In the genomic region with DNA sequence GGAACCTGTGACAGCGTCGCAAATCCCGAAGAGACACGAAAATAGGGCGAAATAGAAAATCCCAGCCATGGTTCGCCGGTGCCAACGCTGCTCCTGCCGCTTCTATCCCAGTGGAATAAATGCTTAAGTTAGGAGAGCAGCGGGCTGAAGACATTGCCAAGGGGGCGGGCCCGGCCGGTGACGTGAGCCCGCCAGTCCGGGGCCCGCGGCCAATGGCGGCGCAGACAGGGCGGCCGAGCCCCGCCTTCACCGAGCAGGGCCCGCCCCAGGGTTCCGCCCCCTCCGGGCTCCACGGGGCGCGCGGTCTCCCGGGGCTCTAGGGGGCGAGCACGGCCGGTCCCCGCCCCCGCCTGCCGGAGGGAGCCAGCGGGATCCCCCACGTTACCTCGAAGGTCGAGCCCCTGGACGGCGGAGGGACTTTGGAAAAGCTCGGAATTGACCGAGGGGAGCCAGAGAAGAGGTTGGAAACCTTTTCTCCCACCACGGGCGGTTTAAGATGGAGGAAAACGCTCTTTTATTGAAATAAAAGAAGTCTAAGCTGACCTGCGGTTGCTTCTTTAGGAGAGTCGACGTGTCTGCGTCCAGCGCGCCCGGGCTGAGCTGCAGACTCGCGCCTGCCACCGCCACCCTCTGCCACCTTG, we compare ENCODE assay signal across 8 cellular contexts. TPM values are rescaled to one million over a fixed set of nuclear protein-coding genes. Genes with fewer than 3 reads are reported as not detected.
DNase-seq lines count a peak whose midpoint lies in the region; ATAC-seq and TF ChIP-seq lines count a peak whose summit lies in the region.

TSS of gene EPHA4 (minus strand) at position 125 of the 641 bp plus-strand sequence. CDS start at position 69, 56 bp downstream.

- H3K4me3 Mint-ChIP-seq in WTC11, result peak within 1 kb of the TSS; percentile 96

- peaks cover 24 to 44% (median 24%) of the 10 kb centered on the region in 3 donors for H3K4me1 ChIP-seq in skeletal muscle tissue (ENCODE audit: control insufficient read depth in 3 of 3, insufficient read depth in 3 of 3, low read length in 3 of 3)

- H3K36me3 Mint-ChIP-seq in WTC11, result no peaks in the 10 kb centered on the region

- POLR2A ChIA-PET in WTC11 (lab: Charles Lee), result no interaction called here

- TF ChIP-seq CTCF in WTC11 (IDR thresholded peaks at IDR 0.05) (no peak), cardiac fibroblast (IDR thresholded peaks at IDR 0.05; ENCODE audit: low read depth, low read length) (no peak)

- peak; percentile 91 for ATAC-seq in GM18505 (IDR thresholded peaks at IDR 0.05; ENCODE audit: unreplicated experiment)
- ATAC-seq in HG02885 (IDR thresholded peaks at IDR 0.05; ENCODE audit: poor library complexity, unreplicated experiment), result peak; percentile 90
- ATAC-seq in WTC11, result peak; percentile 66

- H3K4me3 ChIP-seq in cardiac fibroblast (replicated peaks in 1 of 2; ENCODE audit: low read depth in 2 of 2, low read length in 2 of 2) (peak within 1 kb of the TSS; percentile 61 to 78), skeletal muscle tissue (ENCODE audit: low read length in 3 of 3) (peak within 1 kb of the TSS; percentile 88 to 95 (median 93))

- H3K9ac ChIP-seq in skeletal muscle tissue (ENCODE audit: low read depth in 1 of 3, low read length in 3 of 3), result peak within 1 kb of the TSS; percentile 81 to 93 (median 90)

- H3K27ac ChIP-seq in skeletal muscle tissue (ENCODE audit: low read depth, low read length), result peak within 1 kb of the TSS; percentile 77

- H3K9me3 ChIP-seq in skeletal muscle tissue (ENCODE audit: control insufficient read depth in 3 of 3, low read length in 3 of 3), result no peaks in the 10 kb centered on the region

- no peaks in the 10 kb centered on the region for H3K36me3 ChIP-seq in skeletal muscle tissue (ENCODE audit: control insufficient read depth in 3 of 3, insufficient read depth in 3 of 3, low read length in 3 of 3)

- CTCF ChIA-PET in WTC11 (lab: Charles Lee), result interaction anchor here (0.6 to 2.2 kb wide), 3 partner anchors 11 to 693 kb away, joined by 3 to 9 read pairs (median 5); no protein-coding TSS in a partner anchor

- peak within 1 kb of the TSS; percentile 71 for H3K27ac Mint-ChIP-seq in WTC11

- DNase-seq in NCI-H2107 (lab: John Stamatoyannopoulos, UW) (peak; percentile 48), WTC11 (ENCODE audit: low spot score) (peak; percentile 81), cardiac fibroblast (ENCODE audit: low read depth in 2 of 2) (peak; percentile 67 to 91), iPS-NIHi11 (ENCODE audit: low spot score) (peak; percentile 93), HuH-7 (ENCODE audit: low spot score) (no peak)

- peaks cover 8 to 13% (median 10%) of the 10 kb centered on the region in 3 donors for H3K27me3 ChIP-seq in skeletal muscle tissue (ENCODE audit: control insufficient read depth in 3 of 3, insufficient read depth in 3 of 3, low read length in 3 of 3)

- no peaks in the 10 kb centered on the region for H3K9me3 Mint-ChIP-seq in WTC11

- peaks cover 61% of the 10 kb centered on the region for H3K4me1 Mint-ChIP-seq in WTC11

- peaks cover 63% of the 10 kb centered on the region for H3K27me3 Mint-ChIP-seq in WTC11 (ENCODE audit: low read depth)

- TF ChIP-seq POLR2A in GM18505 (IDR thresholded peaks at IDR 0.05; ENCODE audit: borderline replicate concordance, extremely low read depth, insufficient read depth, insufficient read length), result no peak

TF ChIP-seq in WTC11, 78 proteins besides CTCF, POLR2A, EP300 and RAD21:
- TF ChIP-seq ZNF317 (CRISPR knock-in tag; IDR thresholded peaks at IDR 0.05; ENCODE audit: borderline replicate concordance, low read depth) (no peak), SP1 (CRISPR knock-in tag; conservative IDR thresholded peaks at IDR 0.05) (peak; percentile 93), ZNF416 (CRISPR knock-in tag; IDR thresholded peaks at IDR 0.05) (0 out of 2 replicates have a peak, but pooled peaks have one; percentile 12), CREM (CRISPR knock-in tag; IDR thresholded peaks at IDR 0.05) (0 out of 2 replicates have a peak, but pooled peaks have one; percentile 42), MAX (CRISPR knock-in tag; IDR thresholded peaks at IDR 0.05) (no peak), JAZF1 (CRISPR knock-in tag; IDR thresholded peaks at IDR 0.05) (no peak), ZNF423 (CRISPR knock-in tag; IDR thresholded peaks at IDR 0.05) (peak; percentile 92), KAT7 (CRISPR knock-in tag; IDR thresholded peaks at IDR 0.05; ENCODE audit: borderline replicate concordance) (no peak), TP53 (CRISPR knock-in tag; IDR thresholded peaks at IDR 0.05) (0 out of 2 replicates have a peak, but pooled peaks have one; percentile 5), SMAD3 (CRISPR knock-in tag; IDR thresholded peaks at IDR 0.05; ENCODE audit: borderline replicate concordance) (0 out of 2 replicates have a peak, but pooled peaks have one; percentile 17)
TF ChIP-seq in WTC11: peak in this region for 6.

RNA-seq across cellular contexts. Expression of gene EPHA4, which starts in this region (rescaled TPM):
- total RNA-seq in WTC11 (2021) (6.7 to 11.0 TPM (median 6.8 TPM) in 3 replicates), skeletal muscle tissue (24.0 TPM)
